Comparison of ENCODE assay signal across 1 cellular context in genomic region chr17:74070374-74070773, GRCh38.
TF ChIP-seq lines count a peak whose summit lies in the region.

No MANE protein-coding gene starts in this region.

TF ChIP-seq in SK-N-SH treated with all-trans-retinoic acid at 6 μM for 48 hours, 23 proteins besides CTCF, POLR2A, EP300 and RAD21 (continued from another document):
- TF ChIP-seq ZFP3 (CRISPR knock-in tag; IDR thresholded peaks at IDR 0.05) (no peak), OSR1 (CRISPR knock-in tag; IDR thresholded peaks at IDR 0.05) (no peak), TCF4 (CRISPR knock-in tag; IDR thresholded peaks at IDR 0.05; ENCODE audit: borderline replicate concordance) (no peak)
- TF ChIP-seq, protein P1, sequence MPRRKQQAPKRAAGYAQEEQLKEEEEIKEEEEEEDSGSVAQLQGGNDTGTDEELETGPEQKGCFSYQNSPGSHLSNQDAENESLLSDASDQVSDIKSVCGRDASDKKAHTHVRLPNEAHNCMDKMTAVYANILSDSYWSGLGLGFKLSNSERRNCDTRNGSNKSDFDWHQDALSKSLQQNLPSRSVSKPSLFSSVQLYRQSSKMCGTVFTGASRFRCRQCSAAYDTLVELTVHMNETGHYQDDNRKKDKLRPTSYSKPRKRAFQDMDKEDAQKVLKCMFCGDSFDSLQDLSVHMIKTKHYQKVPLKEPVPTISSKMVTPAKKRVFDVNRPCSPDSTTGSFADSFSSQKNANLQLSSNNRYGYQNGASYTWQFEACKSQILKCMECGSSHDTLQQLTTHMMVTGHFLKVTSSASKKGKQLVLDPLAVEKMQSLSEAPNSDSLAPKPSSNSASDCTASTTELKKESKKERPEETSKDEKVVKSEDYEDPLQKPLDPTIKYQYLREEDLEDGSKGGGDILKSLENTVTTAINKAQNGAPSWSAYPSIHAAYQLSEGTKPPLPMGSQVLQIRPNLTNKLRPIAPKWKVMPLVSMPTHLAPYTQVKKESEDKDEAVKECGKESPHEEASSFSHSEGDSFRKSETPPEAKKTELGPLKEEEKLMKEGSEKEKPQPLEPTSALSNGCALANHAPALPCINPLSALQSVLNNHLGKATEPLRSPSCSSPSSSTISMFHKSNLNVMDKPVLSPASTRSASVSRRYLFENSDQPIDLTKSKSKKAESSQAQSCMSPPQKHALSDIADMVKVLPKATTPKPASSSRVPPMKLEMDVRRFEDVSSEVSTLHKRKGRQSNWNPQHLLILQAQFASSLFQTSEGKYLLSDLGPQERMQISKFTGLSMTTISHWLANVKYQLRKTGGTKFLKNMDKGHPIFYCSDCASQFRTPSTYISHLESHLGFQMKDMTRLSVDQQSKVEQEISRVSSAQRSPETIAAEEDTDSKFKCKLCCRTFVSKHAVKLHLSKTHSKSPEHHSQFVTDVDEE (CRISPR knock-in tag; IDR thresholded peaks at IDR 0.05), result no peak
TF ChIP-seq in SK-N-SH treated with all-trans-retinoic acid at 6 μM for 48 hours: peak in this region for 0.
